ENCODE assay signal across 1 cellular context in genomic region chr6:5899216-5900045, GRCh38.
TF ChIP-seq lines count a peak whose summit lies in the region.

No MANE protein-coding gene starts in this region.

TF ChIP-seq in H1, 55 proteins besides CTCF, POLR2A, EP300 and RAD21:
- TF ChIP-seq CEBPB (IDR thresholded peaks at IDR 0.05; ENCODE audit: low read depth, low read length) (no peak), KDM5A (IDR thresholded peaks at IDR 0.05; ENCODE audit: low read length) (no peak), EZH2 (IDR thresholded peaks at IDR 0.05; ENCODE audit: low read depth, low read length, severe bottlenecking) (no peak), SIX5 (IDR thresholded peaks at IDR 0.05; ENCODE audit: low read depth, low read length) (no peak)
